In genomic region chr13:48334534-48335127, GRCh38 we compare ENCODE assay signal across 8 cellular contexts. TPM values are rescaled to one million over a fixed set of nuclear protein-coding genes. Genes with fewer than 3 reads are reported as not detected.
A peak's percentile ranks its signal among the peaks of the same experiment; 100 is the strongest.
DNase-seq lines count a peak whose midpoint lies in the region; ATAC-seq and TF ChIP-seq lines count a peak whose summit lies in the region.

No MANE protein-coding gene starts in this region.

- no peak overlapping the region for H3K4me3 ChIP-seq in body of pancreas

- TF ChIP-seq POLR2A in body of pancreas (IDR thresholded peaks at IDR 0.05) = no peak

- no peaks in the 10 kb centered on the region for H3K27me3 ChIP-seq in body of pancreas

- H3K9me3 ChIP-seq in body of pancreas = no peaks in the 10 kb centered on the region

- peak; percentile 33 for ATAC-seq in body of pancreas
- no peak for ATAC-seq in HG02759 (IDR thresholded peaks at IDR 0.05; ENCODE audit: unreplicated experiment)
- no peak for ATAC-seq in GM19351 (IDR thresholded peaks at IDR 0.05; ENCODE audit: unreplicated experiment)

- peak; percentile 26 to 70 (median 61) for TF ChIP-seq CTCF in body of pancreas (IDR thresholded peaks at IDR 0.05)

- intact Hi-C loops in body of pancreas (cut with DNase I) = loop anchor here (5.0 kb wide), 1 partner anchor 243 kb away; no protein-coding TSS in a partner anchor

- no peak overlapping the region for H3K27ac ChIP-seq in body of pancreas

- DNase-seq in NCI-H2107 treated with DMSO at 0.1 percent for 48 hours (lab: John Stamatoyannopoulos, UW; ENCODE audit: unreplicated experiment) (peak; percentile 9), NCI-H2107 (lab: John Stamatoyannopoulos, UW) (no peak), MV-4-11 (lab: John Stamatoyannopoulos, UW) (peak; percentile 60), body of pancreas (no peak), kidney tubule cell (ENCODE audit: low spot score) (peak; percentile 34), occipital lobe (lab: John Stamatoyannopoulos, UW) (no peak)

- no peaks in the 10 kb centered on the region for H3K36me3 ChIP-seq in body of pancreas (replicated peaks in 1 of 2; ENCODE audit: insufficient read depth in 1 of 2, low read depth in 2 of 2)

- 55 to 56% methylated on average over 4 of the region's 4 CpGs for WGBS in body of pancreas, 2 donors

- H3K4me1 ChIP-seq in body of pancreas = no peaks in the 10 kb centered on the region

RNA-seq across cellular contexts. Expression of gene RB1, which starts 31.1 kb away (rescaled TPM):
- total RNA-seq in body of pancreas (10 to 100 TPM; 20.5 to 28.0 TPM), occipital lobe (48.8 TPM)

Comparison
In these comparisons a context has a peak if more than half of its experiments do, and no peak if none do; other contexts are left out.
1. DNase-seq: peak in NCI-H2107 treated with DMSO at 0.1 percent for 48 hours (single experiment), MV-4-11 (single experiment) and kidney tubule cell (single experiment); none in NCI-H2107 (single experiment), body of pancreas (0 of 4) and occipital lobe (single experiment).